ENCODE assay signal across 8 cellular contexts in the genomic region with DNA sequence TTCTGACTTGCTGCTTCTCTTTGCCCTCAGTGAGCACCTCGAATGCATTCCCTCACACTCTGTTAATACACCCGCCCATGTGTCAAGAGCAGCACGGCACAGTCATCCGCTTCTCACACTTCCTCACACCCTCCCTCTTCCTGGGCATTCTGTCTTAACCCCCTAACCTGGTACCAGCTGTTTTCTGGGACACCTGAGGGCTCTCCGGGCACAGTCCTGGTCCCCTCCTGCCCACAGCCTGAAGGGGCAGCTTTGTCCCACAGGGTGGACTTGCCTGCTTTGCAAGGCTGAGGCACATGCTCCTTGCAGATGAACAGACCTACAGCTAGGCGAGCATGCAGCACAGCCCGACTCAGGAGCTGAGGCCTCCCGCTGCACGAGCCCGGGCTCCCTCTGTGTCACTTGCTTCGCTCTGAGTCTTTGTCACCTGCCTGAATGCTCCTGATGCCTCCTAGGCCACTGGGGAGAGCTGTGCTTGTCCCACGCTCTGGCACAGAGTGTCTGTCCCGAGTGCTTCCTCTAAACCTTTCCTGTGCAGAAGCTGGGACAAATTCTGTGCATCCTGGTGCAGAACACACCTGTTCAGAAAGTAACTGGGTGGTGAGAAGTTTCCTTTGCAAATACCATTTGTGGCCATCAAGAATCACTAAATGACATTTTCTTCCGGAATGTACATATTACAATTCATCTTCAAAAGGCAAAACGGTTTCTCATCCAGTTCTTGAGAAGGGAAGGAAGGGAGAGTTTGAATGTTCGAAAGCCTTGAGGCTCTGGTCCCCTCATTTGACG. TPM values are rescaled to one million over a fixed set of nuclear protein-coding genes. Genes with fewer than 3 reads are reported as not detected.
DNase-seq lines count a peak whose midpoint lies in the region; ATAC-seq and TF ChIP-seq lines count a peak whose summit lies in the region.

No MANE protein-coding gene starts in this region.

- H3K27me3 ChIP-seq in thyroid gland (no peaks in the 10 kb centered on the region), mammary epithelial cell (ENCODE audit: insufficient read depth, low read length) (no peaks in the 10 kb centered on the region)

- peak; percentile 11 for ATAC-seq in GM18858 (IDR thresholded peaks at IDR 0.05; ENCODE audit: unreplicated experiment)
- ATAC-seq in HG02884 (IDR thresholded peaks at IDR 0.05; ENCODE audit: unreplicated experiment) = peak; percentile 28
- peak in 1 of 2 donors; percentile 20 for ATAC-seq in activated naive CD4-positive, alpha-beta T cell treated with anti-CD3 and anti-CD28 coated beads, Interleukin-2, amount 50 U/mL, for 72 hours
- ATAC-seq in HG03457 (IDR thresholded peaks at IDR 0.05; ENCODE audit: unreplicated experiment) = no peak
- no peak for ATAC-seq in HG03520 (IDR thresholded peaks at IDR 0.05; ENCODE audit: unreplicated experiment)

- H3K4me1 Mint-ChIP-seq in progenitor cell of endocrine pancreas (ENCODE audit: low read depth) = no peaks in the 10 kb centered on the region

- intact Hi-C loops in thyroid gland (cut with DNase I) = no loop called here
- intact Hi-C loops in mammary epithelial cell (cut with micrococcal nuclease) = no loop called here

- H3K4me3 Mint-ChIP-seq in progenitor cell of endocrine pancreas (ENCODE audit: low read depth) = no peak overlapping the region

- peaks cover 36% of the 10 kb centered on the region for H3K27me3 Mint-ChIP-seq in progenitor cell of endocrine pancreas

- H3K36me3 ChIP-seq in thyroid gland (no peaks in the 10 kb centered on the region), mammary epithelial cell (ENCODE audit: insufficient read depth, low read length) (no peaks in the 10 kb centered on the region)

- H2AFZ ChIP-seq in mammary epithelial cell (ENCODE audit: low read depth, low read length) = no peak overlapping the region

- in situ Hi-C loops in mammary epithelial cell (cut with MboI; ENCODE audit: low sequenced_read_pairs in 2 of 2) = no loop called here

- TF ChIP-seq CTCF in progenitor cell of endocrine pancreas (IDR thresholded peaks at IDR 0.05; ENCODE audit: unreplicated experiment) (no peak), thyroid gland (IDR thresholded peaks at IDR 0.05) (no peak), mammary epithelial cell (conservative IDR thresholded peaks at IDR 0.05 in 1 of 2, IDR thresholded peaks at IDR 0.05 in 1 of 2; ENCODE audit: extremely low read depth in 1 of 2, insufficient read depth in 1 of 2, low read depth in 1 of 2, low read length in 2 of 2) (no peak)

- no peak for TF ChIP-seq POLR2A in thyroid gland (IDR thresholded peaks at IDR 0.05)

- H3K4me1 ChIP-seq in thyroid gland (peaks cover 4 to 11% of the 10 kb centered on the region in 2 donors), mammary epithelial cell (ENCODE audit: insufficient read depth, low read length) (peaks cover 14% of the 10 kb centered on the region)

- BruUV-seq in mammary epithelial cell (replicated peaks; lab: Mats Ljungman, UMichigan) = no TSS peak

- CTCF ChIA-PET in mammary epithelial cell (lab: Charles Lee; ENCODE audit: low non-redundant PET) = no interaction called here

- H3K27ac ChIP-seq in thyroid gland (no peak overlapping the region), mammary epithelial cell (ENCODE audit: insufficient read depth, low read depth, low read length) (no peak overlapping the region)

- H3K4me3 ChIP-seq in thyroid gland (replicated peaks in 1 of 3) (no peak overlapping the region), mammary epithelial cell (replicated peaks in 1 of 3; ENCODE audit: insufficient read depth in 1 of 3, low read depth in 2 of 3, low read length in 3 of 3) (no peak overlapping the region)

- dilution Hi-C loops in mammary epithelial cell (cut with HindIII; ENCODE audit: low sequenced_read_pairs) = no loop called here

- peaks cover 30 to 51% of the 10 kb centered on the region in 2 donors for H3K36me3 Mint-ChIP-seq in activated naive CD4-positive, alpha-beta T cell treated with anti-CD3 and anti-CD28 coated beads, Interleukin-2, amount 50 U/mL, for 72 hours
- H3K36me3 Mint-ChIP-seq in progenitor cell of endocrine pancreas (ENCODE audit: insufficient read depth) = no peaks in the 10 kb centered on the region

- H4K20me1 ChIP-seq in mammary epithelial cell (ENCODE audit: insufficient read depth, low read length) = no peaks in the 10 kb centered on the region

- H3K9me3 ChIP-seq in thyroid gland (no peaks in the 10 kb centered on the region), mammary epithelial cell (replicated peaks; ENCODE audit: insufficient read depth, low read length) (no peaks in the 10 kb centered on the region)

- H3K4me2 ChIP-seq in mammary epithelial cell (ENCODE audit: insufficient read depth, low read depth, low read length) = no peak overlapping the region

- H3K79me2 ChIP-seq in mammary epithelial cell (ENCODE audit: insufficient read depth, low read length) = no peaks in the 10 kb centered on the region

- peak; percentile 4 to 58 for DNase-seq in activated naive CD4-positive, alpha-beta T cell treated with anti-CD3 and anti-CD28 coated beads, Interleukin-2, amount 50 U/mL, for 72 hours (ENCODE audit: low spot score in 2 of 2)
- DNase-seq in progenitor cell of endocrine pancreas (ENCODE audit: low spot score, unreplicated experiment) (peak; percentile 4), thyroid gland (no peak), mammary epithelial cell (no peak)

- peak overlapping the region; percentile 78 to 95 for H3K27ac Mint-ChIP-seq in activated naive CD4-positive, alpha-beta T cell treated with anti-CD3 and anti-CD28 coated beads, Interleukin-2, amount 50 U/mL, for 72 hours
- H3K27ac Mint-ChIP-seq in progenitor cell of endocrine pancreas = no peak overlapping the region

- H3K9me3 Mint-ChIP-seq in activated naive CD4-positive, alpha-beta T cell treated with anti-CD3 and anti-CD28 coated beads, Interleukin-2, amount 50 U/mL, for 72 hours = peaks cover 1 to 4% of the 10 kb centered on the region in 2 donors
- H3K9me3 Mint-ChIP-seq in progenitor cell of endocrine pancreas (ENCODE audit: low read depth) = peaks cover 4% of the 10 kb centered on the region

- 69 to 72% methylated on average over 14 to 17 of the region's 17 CpGs for WGBS in thyroid gland, 2 donors
- 75% methylated on average over 17 of the region's 17 CpGs for WGBS in mammary epithelial cell (ENCODE audit: low coverage, missing lambda C conversion rate)

- H3K9ac ChIP-seq in mammary epithelial cell (ENCODE audit: insufficient read depth, low read length) = no peak overlapping the region

RNA-seq across cellular contexts. Expression of a gene that starts 47.8 kb away (rescaled TPM):
- total RNA-seq in activated naive CD4-positive, alpha-beta T cell treated with anti-CD3 and anti-CD28 coated beads, Interleukin-2, amount 50 U/mL, for 72 hours = 10 to 100 TPM; 38.3 to 43.8 TPM
- 0.69 and 1.3 TPM in 2 replicates for total RNA-seq in progenitor cell of endocrine pancreas
- total RNA-seq in thyroid gland = 1 to 10 TPM in 3 of 4 donors, under 1 TPM in 1; 0.88 to 2.1 (median 1.3) TPM
- total RNA-seq in mammary epithelial cell = 1 to 10 TPM; 1.7 to 2.9 TPM
- 0.25 TPM for polyA plus RNA-seq in mammary epithelial cell
- polyA minus RNA-seq in mammary epithelial cell = 1.0 TPM

Comparison
In these comparisons a context has a peak if more than half of its experiments do, and no peak if none do; other contexts are left out.
1. ATAC-seq: peak in GM18858 (single experiment) and HG02884 (single experiment); none in HG03457 (single experiment) and HG03520 (single experiment).
2. DNase-seq: peak in activated naive CD4-positive, alpha-beta T cell treated with anti-CD3 and anti-CD28 coated beads, Interleukin-2, amount 50 U/mL, for 72 hours (2 of 2) and progenitor cell of endocrine pancreas (single experiment); none in thyroid gland (0 of 2) and mammary epithelial cell (single experiment).
3. RNA of a gene that starts 47.8 kb away (total RNA-seq): 38.3 to 43.8 TPM in activated naive CD4-positive, alpha-beta T cell treated with anti-CD3 and anti-CD28 coated beads, Interleukin-2, amount 50 U/mL, for 72 hours; 1.7 to 2.9 TPM in mammary epithelial cell, 0.88 to 2.1 TPM in thyroid gland and 0.69 to 1.3 TPM in progenitor cell of endocrine pancreas; every median in the first group is over 10 times any median in the second.